In genomic region chr6:1987640-1988039, GRCh38 we compare ENCODE assay signal across 17 cellular contexts.
DNase-seq lines count a peak whose midpoint lies in the region; ATAC-seq and TF ChIP-seq lines count a peak whose summit lies in the region.
"Had no signal": no experiment of that assay in that cellular context is flagged by ENCODE, and none has a peak within 500 bp of the region (broad histone marks: within the 10 kb centered on the region; RNA-seq: fewer than 3 reads in every experiment).

No MANE protein-coding gene starts in this region.

- TF ChIP-seq CTCF in choroid plexus epithelial cell (conservative IDR thresholded peaks at IDR 0.05; ENCODE audit: low read depth, low read length) = no peak

- H3K27me3 ChIP-seq in MG63 = no peaks in the 10 kb centered on the region
- H3K27me3 ChIP-seq: heart right ventricle, spleen had no signal

- peak; percentile 71 for DNase-seq in EL
- peak; percentile 61 for DNase-seq in MG63
- DNase-seq in choroid plexus epithelial cell (ENCODE audit: low read depth) = peak; percentile 44
- peak; percentile 6 to 51 for DNase-seq in lung microvascular endothelial cell (ENCODE audit: low read depth in 2 of 2)
- DNase-seq in NCI-H1092 (lab: John Stamatoyannopoulos, UW) = no peak
- no peak for DNase-seq in NCI-H1436 (lab: John Stamatoyannopoulos, UW)
- no peak for DNase-seq in AG08396 (ENCODE audit: low spot score)
- DNase-seq: activated CD4-positive, CD25-positive, alpha-beta regulatory T cell treated with anti-CD3 and anti-CD28 coated beads, Interleukin-2, amount 50 U/mL, for 72 hours; activated naive CD8-positive, alpha-beta T cell treated with anti-CD3 and anti-CD28 coated beads, Interleukin-2, amount 10 ng/mL, durations not matched to agents 7 days and 5 days; CD8-positive, alpha-beta memory T cell; heart right ventricle; lower lobe of right lung; NCI-H1930; spleen; SW 1271 had no signal

- H3K4me3 ChIP-seq in MG63 (no peak overlapping the region), choroid plexus epithelial cell (ENCODE audit: low read depth, low read length) (no peak overlapping the region)
- H3K4me3 ChIP-seq: heart right ventricle, K562, lower lobe of right lung, spleen had no signal

- no peaks in the 10 kb centered on the region; the same call in 1 of the 2 replicates for H3K36me3 ChIP-seq in MG63
- H3K36me3 ChIP-seq: heart right ventricle, lower lobe of right lung, spleen had no signal

- ATAC-seq in GM19395 (IDR thresholded peaks at IDR 0.05; ENCODE audit: unreplicated experiment) = no peak
- ATAC-seq: heart right ventricle, K562, lower lobe of right lung had no signal

- peaks cover 2% of the 10 kb centered on the region; the same call in 1 of the 2 replicates for H3K9me3 ChIP-seq in MG63

Comparison
In these comparisons a context has a peak if more than half of its experiments do, and no peak if none do; other contexts are left out.
1. DNase-seq: peak in EL (single experiment), MG63 (single experiment), choroid plexus epithelial cell (single experiment) and lung microvascular endothelial cell (2 of 2); none in NCI-H1092 (single experiment), NCI-H1436 (single experiment) and AG08396 (single experiment).